ENCODE assay signal across 8 cellular contexts in genomic region chr5:32531885-32532520, GRCh38. TPM values are rescaled to one million over a fixed set of nuclear protein-coding genes. Genes with fewer than 3 reads are reported as not detected.
A peak's percentile ranks its signal among the peaks of the same experiment; 100 is the strongest.
DNase-seq lines count a peak whose midpoint lies in the region; ATAC-seq and TF ChIP-seq lines count a peak whose summit lies in the region.

No MANE protein-coding gene starts in this region.

- no peak for TF ChIP-seq CTCF in GM13977 (IDR thresholded peaks at IDR 0.05; ENCODE audit: extremely low read depth, insufficient read depth, missing control alignments)
- TF ChIP-seq CTCF in fibroblast of lung (conservative IDR thresholded peaks at IDR 0.05 in 1 of 2, IDR thresholded peaks at IDR 0.05 in 1 of 2; ENCODE audit: low read depth in 1 of 2, low read length in 2 of 2), result no peak

- no peaks in the 10 kb centered on the region for H3K79me2 ChIP-seq in Karpas-422 (ENCODE audit: low read length)
- H3K79me2 ChIP-seq in fibroblast of lung (ENCODE audit: control insufficient read depth, insufficient read depth, low read length), result no peaks in the 10 kb centered on the region

- H3K9me3 ChIP-seq in Karpas-422 (ENCODE audit: low read length) (no peaks in the 10 kb centered on the region), fibroblast of lung (ENCODE audit: control insufficient read depth, insufficient read depth, low read depth, low read length) (no peaks in the 10 kb centered on the region)

- no peaks in the 10 kb centered on the region for H3K9me2 ChIP-seq in Karpas-422 (replicated peaks; ENCODE audit: insufficient read depth, low read length)

- ATAC-seq in GM21825 (IDR thresholded peaks at IDR 0.05; ENCODE audit: unreplicated experiment), result peak; percentile 49

- in situ Hi-C loops in GM13977 (cut with MboI; ENCODE audit: low pct_unique_long_range_greater_than_20kb, low sequenced_read_pairs, unreplicated experiment), result no loop called here

- H3K9ac ChIP-seq in Karpas-422 (ENCODE audit: low read length) (peak overlapping the region; percentile 59), fibroblast of lung (ENCODE audit: insufficient read depth, low read length) (no peak overlapping the region)

- DNase-seq in GM13977 (ENCODE audit: low spot score) (peak; percentile 39), Karpas-422 (peak; percentile 55), fibroblast of lung (ENCODE audit: low read depth in 2 of 2) (peak; percentile 43 to 49), GDM1 (lab: John Stamatoyannopoulos, UW) (no peak)
- DNase-seq in activated CD4-positive, alpha-beta T cell treated with anti-CD3 and anti-CD28 coated beads, Interleukin-2, amount 50 U/mL, for 24 hours (ENCODE audit: low read depth in 1 of 2, low spot score in 1 of 2), result peak; percentile 28 to 40
- DNase-seq in stimulated activated CD4-positive, alpha-beta T cell treated with anti-CD3 and anti-CD28 coated beads, Interleukin-1b, Interleukin-23, amount 100 ng/mL, for 48 hours, result peak; percentile 64
- no peak for DNase-seq in effector CD8-positive, alpha-beta T cell (lab: John Stamatoyannopoulos, UW)

- H3K4me1 ChIP-seq in Karpas-422 (ENCODE audit: low read length) (peaks cover 44% of the 10 kb centered on the region), fibroblast of lung (ENCODE audit: control insufficient read depth, extremely low read depth, insufficient read depth, low read length) (peaks cover 4% of the 10 kb centered on the region)

- H3K4me3 ChIP-seq in Karpas-422 (ENCODE audit: low read length) (peak overlapping the region; percentile 64), fibroblast of lung (replicated peaks in 1 of 4; ENCODE audit: control extremely low read depth in 1 of 4, insufficient read depth in 1 of 4, low read depth in 3 of 4, low read length in 4 of 4) (peak overlapping the region in 2 of 4 experiments; percentile 46 to 52)

- peak overlapping the region; percentile 72 for H3K4me2 ChIP-seq in Karpas-422 (ENCODE audit: low read depth, low read length, poor library complexity, severe bottlenecking)
- H3K4me2 ChIP-seq in fibroblast of lung (ENCODE audit: extremely low read depth, insufficient read depth, low read length), result peak overlapping the region; percentile 34

- H3K27ac ChIP-seq in Karpas-422 (ENCODE audit: low read length) (peak overlapping the region; percentile 71), fibroblast of lung (ENCODE audit: insufficient read depth, low read length) (peak overlapping the region; percentile 24)

- H4K20me1 ChIP-seq in Karpas-422 (ENCODE audit: insufficient read depth, low read depth, low read length) (no peaks in the 10 kb centered on the region), fibroblast of lung (ENCODE audit: control insufficient read depth, extremely low read depth, insufficient read depth, low read length) (no peaks in the 10 kb centered on the region)

- H3K27me3 ChIP-seq in Karpas-422 (ENCODE audit: low read length) (no peaks in the 10 kb centered on the region), fibroblast of lung (ENCODE audit: control insufficient read depth, insufficient read depth, low read length) (no peaks in the 10 kb centered on the region)

- H3K36me3 ChIP-seq in Karpas-422 (ENCODE audit: insufficient read depth, low read length) (no peaks in the 10 kb centered on the region), fibroblast of lung (ENCODE audit: control insufficient read depth, insufficient read depth, low read length) (no peaks in the 10 kb centered on the region)

- H2AFZ ChIP-seq in Karpas-422 (ENCODE audit: low read length) (peak overlapping the region; percentile 76), fibroblast of lung (ENCODE audit: low read length) (peak overlapping the region; percentile 63)

RNA-seq across cellular contexts. Expression of gene SUB1, which starts 53.4 kb away (rescaled TPM):
- total RNA-seq in Karpas-422 (2014; rRNA removed; shearing (Covaris generic); ENCODE audit: low replicate concordance), result 34.0 and 75.0 TPM in 2 replicates
- total RNA-seq in fibroblast of lung, result 76.5 and 88.0 TPM in 2 replicates
- 349 and 358 TPM in 2 replicates for polyA plus RNA-seq in fibroblast of lung
- polyA plus RNA-seq in fibroblast of lung (2012), result 288 and 292 TPM in 2 replicates
- 0.85 and 2.7 TPM in 2 replicates for polyA minus RNA-seq in fibroblast of lung (ENCODE audit: low replicate concordance)

Comparison
In these comparisons a context has a peak if more than half of its experiments do, and no peak if none do; other contexts are left out.
1. DNase-seq: peak in GM13977 (single experiment), Karpas-422 (single experiment), activated CD4-positive, alpha-beta T cell treated with anti-CD3 and anti-CD28 coated beads, Interleukin-2, amount 50 U/mL, for 24 hours (2 of 2), fibroblast of lung (2 of 2) and stimulated activated CD4-positive, alpha-beta T cell treated with anti-CD3 and anti-CD28 coated beads, Interleukin-1b, Interleukin-23, amount 100 ng/mL, for 48 hours (single experiment); none in GDM1 (single experiment) and effector CD8-positive, alpha-beta T cell (single experiment).